8 cellular contexts compared by ENCODE assay signal in the genomic region with DNA sequence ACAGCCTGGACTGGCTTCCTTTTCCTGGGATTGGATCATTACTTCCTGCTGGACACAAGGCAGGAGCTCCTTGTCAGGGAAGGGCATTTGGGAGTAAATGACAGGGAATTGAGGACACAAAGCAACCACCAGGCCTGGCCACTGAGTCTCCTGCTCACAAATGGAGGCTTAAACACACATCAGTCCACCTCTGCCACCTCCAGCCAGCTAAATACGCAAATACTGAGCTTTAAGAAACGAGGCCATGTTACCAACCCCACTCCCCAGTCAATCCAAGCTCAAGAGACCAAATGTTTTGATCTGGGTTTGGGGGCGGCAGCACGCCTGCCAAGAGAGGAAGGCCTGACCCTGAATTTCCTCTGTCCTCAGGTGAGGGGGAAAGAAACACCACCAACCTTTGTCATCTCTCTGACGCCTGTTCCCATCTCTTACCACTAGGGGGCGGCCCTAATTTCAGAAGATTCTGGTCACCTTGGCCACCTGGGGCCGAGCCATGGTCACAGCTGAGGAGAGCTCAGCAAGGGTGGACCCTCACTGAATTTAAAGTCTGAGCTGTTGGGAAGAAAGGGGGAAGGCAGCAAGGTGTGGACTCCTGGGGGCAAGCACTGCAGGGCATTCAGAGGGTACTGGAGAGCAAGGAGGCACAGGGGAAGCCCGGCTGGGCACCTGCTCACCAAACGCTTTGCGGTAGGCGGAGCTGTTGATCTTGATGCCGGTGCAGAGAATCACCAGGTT. TPM values are rescaled to one million over a fixed set of nuclear protein-coding genes. Genes with fewer than 3 reads are reported as not detected.
DNase-seq lines count a peak whose midpoint lies in the region; ATAC-seq and TF ChIP-seq lines count a peak whose summit lies in the region.

No MANE protein-coding gene starts in this region.

- DNase-seq in NOMO-1 treated with DMSO at 0.1 percent for 48 hours (lab: John Stamatoyannopoulos, UW; ENCODE audit: unreplicated experiment) (peak; percentile 23), NOMO-1 treated with dmso at 0.1 percent for 144 hours (lab: John Stamatoyannopoulos, UW; ENCODE audit: unreplicated experiment) (no peak), NCI-H1105 treated with DMSO at 0.1 percent for 48 hours (lab: John Stamatoyannopoulos, UW) (peak; percentile 11), ecto neural progenitor cell (ENCODE audit: low spot score) (peak; percentile 72), mucosa of descending colon (peak in 2 of 3 donors; percentile 49 to 77)
- DNase-seq in activated CD4-positive, alpha-beta T cell treated with anti-CD3 and anti-CD28 coated beads, Interleukin-2, amount 50 U/mL, for 1 hour, result peak; percentile 53
- peak; percentile 62 to 65 for DNase-seq in stimulated activated naive CD8-positive, alpha-beta T cell treated with anti-CD3 and anti-CD28 coated beads, Interleukin-15, amount 100 ng/mL, for 72 hours

- intact Hi-C loops in mucosa of descending colon (cut with DNase I, micrococcal nuclease), result no loop called here

- peak; percentile 70 for TF ChIP-seq CTCF in mucosa of descending colon (IDR thresholded peaks at IDR 0.05)

- no peak overlapping the region for H3K27ac Mint-ChIP-seq in stimulated activated naive CD8-positive, alpha-beta T cell treated with anti-CD3 and anti-CD28 coated beads, Interleukin-15, amount 100 ng/mL, for 72 hours

- no peaks in the 10 kb centered on the region for H3K9me3 Mint-ChIP-seq in stimulated activated naive CD8-positive, alpha-beta T cell treated with anti-CD3 and anti-CD28 coated beads, Interleukin-15, amount 100 ng/mL, for 72 hours

- peak; percentile 86 for ATAC-seq in mucosa of descending colon
- ATAC-seq in stimulated activated naive CD8-positive, alpha-beta T cell treated with anti-CD3 and anti-CD28 coated beads, Interleukin-15, amount 100 ng/mL, for 72 hours, result peak; percentile 74
- ATAC-seq in GM21360 (IDR thresholded peaks at IDR 0.05; ENCODE audit: unreplicated experiment), result no peak

- peaks cover 4% of the 10 kb centered on the region for H3K36me3 ChIP-seq in mucosa of descending colon (ENCODE audit: low read depth)

- H3K4me1 ChIP-seq in mucosa of descending colon (ENCODE audit: low read depth), result no peaks in the 10 kb centered on the region

- no peaks in the 10 kb centered on the region for H3K27me3 Mint-ChIP-seq in stimulated activated naive CD8-positive, alpha-beta T cell treated with anti-CD3 and anti-CD28 coated beads, Interleukin-15, amount 100 ng/mL, for 72 hours

- H3K4me3 Mint-ChIP-seq in stimulated activated naive CD8-positive, alpha-beta T cell treated with anti-CD3 and anti-CD28 coated beads, Interleukin-15, amount 100 ng/mL, for 72 hours, result no peak overlapping the region

- no peaks in the 10 kb centered on the region for H3K9me3 ChIP-seq in mucosa of descending colon

- no peak overlapping the region for H3K4me3 ChIP-seq in mucosa of descending colon

- H3K4me1 Mint-ChIP-seq in stimulated activated naive CD8-positive, alpha-beta T cell treated with anti-CD3 and anti-CD28 coated beads, Interleukin-15, amount 100 ng/mL, for 72 hours, result peaks cover 20% of the 10 kb centered on the region

RNA-seq across cellular contexts. Expression of gene AIFM2, which starts 16.5 kb away (rescaled TPM):
- total RNA-seq in mucosa of descending colon, result 10 to 100 TPM; 21.0 to 23.0 (median 22.7) TPM

RNA-seq across cellular contexts. Expression of gene TYSND1, which starts 30.4 kb away (rescaled TPM):
- 10 to 100 TPM; 15.3 to 19.7 (median 15.8) TPM for total RNA-seq in mucosa of descending colon

RNA-seq across cellular contexts. Expression of gene SAR1A, which starts 54.2 kb away (rescaled TPM):
- total RNA-seq in mucosa of descending colon, result 100 to 1,000 TPM in 1 of 3 donors, 10 to 100 TPM in 2; 77.5 to 102 (median 78.1) TPM
